ENCODE assay signal across 8 cellular contexts in genomic region chr3:184895350-184895749, GRCh38.
"Had no signal": no experiment of that assay in that cellular context is flagged by ENCODE, and none has a peak within 500 bp of the region (broad histone marks: within the 10 kb centered on the region; RNA-seq: fewer than 3 reads in every experiment).

No MANE protein-coding gene starts in this region.

- DNase-seq: GDM1, GF-D8 had no signal

- FAIRE-seq: G401.6, GM12878, GM12891, GM12892, GM18507, GM19239 had no signal

- H3K4me3 ChIP-seq: GM12878 had no signal

- ATAC-seq: GM12878 had no signal
